ENCODE assay signal across 19 cellular contexts in the genomic region with DNA sequence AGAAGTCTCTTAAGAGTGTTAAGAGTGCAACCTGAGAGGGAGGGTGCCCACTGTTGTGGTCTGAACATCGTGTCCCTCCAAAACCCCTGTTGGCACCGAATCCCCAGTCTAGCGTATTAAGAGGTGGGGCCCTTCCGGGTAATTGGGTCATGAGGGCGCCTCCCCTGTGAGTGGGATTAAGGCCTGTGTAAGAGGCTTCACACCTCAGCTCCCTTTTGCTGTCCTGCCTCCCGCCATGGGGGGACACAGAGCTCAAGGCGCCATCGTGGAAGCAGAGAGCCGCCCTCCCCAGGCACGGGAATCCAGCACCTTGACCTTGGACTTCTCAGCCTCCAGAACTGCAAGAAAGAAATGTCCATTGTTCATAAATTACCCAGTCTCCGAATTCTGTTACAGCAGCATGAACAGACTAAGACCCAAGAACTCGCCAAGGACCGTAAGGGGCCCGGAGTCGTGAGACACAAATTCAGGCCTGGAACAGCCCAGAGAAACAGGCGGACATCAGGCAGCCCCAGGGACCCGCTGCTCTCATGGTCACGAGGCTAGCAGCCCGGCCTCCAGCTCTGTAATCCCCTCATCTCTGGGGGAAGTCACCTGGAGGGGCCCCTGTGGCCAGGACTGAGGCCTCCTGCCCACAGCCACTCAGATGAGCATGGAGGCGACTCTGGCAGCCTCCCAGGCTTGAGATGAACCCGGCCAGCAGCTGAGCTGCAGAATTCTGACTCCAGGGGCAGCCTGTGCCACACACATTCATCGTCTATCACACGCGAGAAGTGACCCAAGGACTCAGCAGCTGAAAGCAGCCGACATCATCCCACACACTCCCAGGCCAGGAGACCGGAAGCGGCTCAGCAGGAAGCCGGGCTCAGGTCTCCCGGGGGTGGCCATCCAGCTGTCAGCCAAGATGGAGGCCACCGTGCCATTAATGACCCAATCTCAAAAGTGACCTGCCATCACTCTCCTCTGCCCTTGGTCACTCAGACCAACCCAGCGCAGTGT.
"Had no signal": no experiment of that assay in that cellular context is flagged by ENCODE, and none has a peak within 500 bp of the region (broad histone marks: within the 10 kb centered on the region; RNA-seq: fewer than 3 reads in every experiment).

No MANE protein-coding gene starts in this region.

- H3K27ac Mint-ChIP-seq: activated naive CD4-positive, alpha-beta T cell treated with anti-CD3 and anti-CD28 coated beads, Interleukin-2, amount 50 U/mL, for 24 hours; brain; mesothelial cell of epicardium had no signal

- H3K4me3 ChIP-seq: coronary artery, esophagus squamous epithelium, heart left ventricle, lower lobe of right lung, transverse colon had no signal

- ATAC-seq: activated T-cell treated with anti-CD3 and anti-CD28 coated beads, Interleukin-2, amount 50 U/mL, for 4 hours; left colon had no signal

- H3K9me3 Mint-ChIP-seq: activated naive CD4-positive, alpha-beta T cell treated with anti-CD3 and anti-CD28 coated beads, Interleukin-2, amount 50 U/mL, for 24 hours; central memory CD8-positive, alpha-beta T cell; mesothelial cell of epicardium had no signal

- H3K36me3 ChIP-seq: esophagus squamous epithelium, heart left ventricle, lower lobe of right lung, neutrophil, transverse colon had no signal

- H3K4me3 Mint-ChIP-seq: activated naive CD4-positive, alpha-beta T cell treated with anti-CD3 and anti-CD28 coated beads, Interleukin-2, amount 50 U/mL, for 24 hours; activated T-cell treated with anti-CD3 and anti-CD28 coated beads, Interleukin-2, amount 50 U/mL, for 4 hours; brain; central memory CD8-positive, alpha-beta T cell; mesothelial cell of epicardium had no signal

- H3K27ac ChIP-seq: coronary artery, esophagus squamous epithelium, heart left ventricle, lower lobe of right lung, neutrophil, transverse colon, VCaP had no signal

- H3K36me3 Mint-ChIP-seq: brain, mesothelial cell of epicardium had no signal

- H3K9me3 ChIP-seq: esophagus squamous epithelium, heart left ventricle, lower lobe of right lung, neutrophil, transverse colon had no signal

- DNase-seq: activated CD4-positive, alpha-beta T cell treated with anti-CD3 and anti-CD28 coated beads, Interleukin-2, amount 50 U/mL, for 48 hours; activated effector memory CD4-positive, alpha-beta T cell treated with anti-CD3 and anti-CD28 coated beads, Interleukin-2, amount 50 U/mL, for 16 hours; activated T-cell treated with anti-CD3 and anti-CD28 coated beads, Interleukin-2, amount 50 U/mL, for 4 hours; amniotic stem cell; esophagus squamous epithelium; foreskin fibroblast; left colon; lower lobe of right lung; stimulated activated CD4-positive, alpha-beta T cell treated with anti-CD3 and anti-CD28 coated beads, Interleukin-2, amount 100 ng/mL, for 48 hours; stimulated activated naive CD4-positive, alpha-beta T cell; transverse colon had no signal
